8 cellular contexts compared by ENCODE assay signal in genomic region chr6:26155066-26155925, GRCh38.
DNase-seq lines count a peak whose midpoint lies in the region; ATAC-seq, FAIRE-seq and TF ChIP-seq lines count a peak whose summit lies in the region.

No MANE protein-coding gene starts in this region.

- H3K27me3 Mint-ChIP-seq in stimulated activated naive CD8-positive, alpha-beta T cell treated with anti-CD3 and anti-CD28 coated beads, Interleukin-15, Interleukin-2, amounts not matched to agents 100 ng/mL and 50 ng/mL, for 24 hours, result no peaks in the 10 kb centered on the region

- peaks cover 48% of the 10 kb centered on the region for H3K4me1 Mint-ChIP-seq in stimulated activated naive CD8-positive, alpha-beta T cell treated with anti-CD3 and anti-CD28 coated beads, Interleukin-15, Interleukin-2, amounts not matched to agents 100 ng/mL and 50 ng/mL, for 24 hours (ENCODE audit: low read depth)

- H3K9me3 Mint-ChIP-seq in stimulated activated naive CD8-positive, alpha-beta T cell treated with anti-CD3 and anti-CD28 coated beads, Interleukin-15, Interleukin-2, amounts not matched to agents 100 ng/mL and 50 ng/mL, for 24 hours, result no peaks in the 10 kb centered on the region

- no peak for FAIRE-seq in bronchial epithelial cell (lab: Jason Lieb, UNC)

- DNase-seq in Right ventricle myocardium inferior (ENCODE audit: missing footprints) (peak; percentile 78), cardiac septum (ENCODE audit: low spot score) (no peak), NCI-H526 treated with DMSO at 0.1 percent for 48 hours (lab: John Stamatoyannopoulos, UW) (peak; percentile 38), bronchial epithelial cell (ENCODE audit: low read depth) (peak; percentile 27)

- no peaks in the 10 kb centered on the region for H3K27me3 ChIP-seq in bronchial epithelial cell (ENCODE audit: control insufficient read depth, insufficient read depth, low read length)
- H3K27me3 ChIP-seq in layer of hippocampus (ENCODE audit: control insufficient read depth, insufficient read depth, low read length), result no peaks in the 10 kb centered on the region

- H3K27ac ChIP-seq in layer of hippocampus (ENCODE audit: low read depth, low read length), result peak overlapping the region; percentile 38

- no peaks in the 10 kb centered on the region for H3K36me3 ChIP-seq in bronchial epithelial cell (ENCODE audit: control insufficient read depth, insufficient read depth, low read length)

- intact Hi-C loops in Right ventricle myocardium inferior (cut with DNase I) (loop anchor here (5.0 kb wide), 2 partner anchors 42 to 977 kb away; a partner anchor contains a TSS), cardiac septum (cut with DNase I) (loop anchor here (5.0 to 10.0 kb wide), 3 partner anchors 50 to 1682 kb away; a partner anchor contains a TSS)

- H3K36me3 Mint-ChIP-seq in stimulated activated naive CD8-positive, alpha-beta T cell treated with anti-CD3 and anti-CD28 coated beads, Interleukin-15, Interleukin-2, amounts not matched to agents 100 ng/mL and 50 ng/mL, for 24 hours (ENCODE audit: low read depth), result peaks cover 10% of the 10 kb centered on the region

- no peak for TF ChIP-seq CTCF in bronchial epithelial cell (IDR thresholded peaks at IDR 0.05; ENCODE audit: insufficient read depth, low read length, severe bottlenecking)

- H3K27ac Mint-ChIP-seq in stimulated activated naive CD8-positive, alpha-beta T cell treated with anti-CD3 and anti-CD28 coated beads, Interleukin-15, Interleukin-2, amounts not matched to agents 100 ng/mL and 50 ng/mL, for 24 hours, result peak overlapping the region; percentile 99

- ATAC-seq in Right ventricle myocardium inferior (no peak), GM19467 (IDR thresholded peaks at IDR 0.05; ENCODE audit: unreplicated experiment) (no peak), HG02840 (IDR thresholded peaks at IDR 0.05; ENCODE audit: low FRiP score, unreplicated experiment) (no peak)

- peak overlapping the region; percentile 76 for H3K4me3 ChIP-seq in bronchial epithelial cell (ENCODE audit: low read depth, low read length)

- H3K4me3 Mint-ChIP-seq in stimulated activated naive CD8-positive, alpha-beta T cell treated with anti-CD3 and anti-CD28 coated beads, Interleukin-15, Interleukin-2, amounts not matched to agents 100 ng/mL and 50 ng/mL, for 24 hours, result peak overlapping the region; percentile 95
